In genomic region chr2:173124441-173124840, GRCh38 we compare ENCODE assay signal across 2 cellular contexts.
TF ChIP-seq lines count a peak whose summit lies in the region.

No MANE protein-coding gene starts in this region.

TF ChIP-seq in A549, 52 proteins besides CTCF, POLR2A, EP300 and RAD21:
- TF ChIP-seq E2F6 (IDR thresholded peaks at IDR 0.05; ENCODE audit: borderline replicate concordance, low read depth) (no peak), RFX5 (IDR thresholded peaks at IDR 0.05) (no peak), MAZ (IDR thresholded peaks at IDR 0.05; ENCODE audit: borderline replicate concordance, low read depth, low read length) (no peak), SMC3 (IDR thresholded peaks at IDR 0.05) (no peak), BHLHE40 (IDR thresholded peaks at IDR 0.05; ENCODE audit: low read depth, low read length) (no peak), KDM5A (IDR thresholded peaks at IDR 0.05) (no peak), EHMT2 (IDR thresholded peaks at IDR 0.05; ENCODE audit: low read depth) (no peak), JUN (IDR thresholded peaks at IDR 0.05) (no peak), REST (IDR thresholded peaks at IDR 0.05) (no peak), FOSL2 (IDR thresholded peaks at IDR 0.05) (no peak), FOSL2 (CRISPR knock-in tag; IDR thresholded peaks at IDR 0.05) (no peak)
- TF ChIP-seq, protein P1, sequence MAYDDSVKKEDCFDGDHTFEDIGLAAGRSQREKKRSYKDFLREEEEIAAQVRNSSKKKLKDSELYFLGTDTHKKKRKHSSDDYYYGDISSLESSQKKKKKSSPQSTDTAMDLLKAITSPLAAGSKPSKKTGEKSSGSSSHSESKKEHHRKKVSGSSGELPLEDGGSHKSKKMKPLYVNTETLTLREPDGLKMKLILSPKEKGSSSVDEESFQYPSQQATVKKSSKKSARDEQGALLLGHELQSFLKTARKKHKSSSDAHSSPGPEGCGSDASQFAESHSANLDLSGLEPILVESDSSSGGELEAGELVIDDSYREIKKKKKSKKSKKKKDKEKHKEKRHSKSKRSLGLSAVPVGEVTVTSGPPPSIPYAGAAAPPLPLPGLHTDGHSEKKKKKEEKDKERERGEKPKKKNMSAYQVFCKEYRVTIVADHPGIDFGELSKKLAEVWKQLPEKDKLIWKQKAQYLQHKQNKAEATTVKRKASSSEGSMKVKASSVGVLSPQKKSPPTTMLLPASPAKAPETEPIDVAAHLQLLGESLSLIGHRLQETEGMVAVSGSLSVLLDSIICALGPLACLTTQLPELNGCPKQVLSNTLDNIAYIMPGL (CRISPR knock-in tag; IDR thresholded peaks at IDR 0.05; ENCODE audit: borderline replicate concordance): no peak
- TF ChIP-seq, protein P2, sequence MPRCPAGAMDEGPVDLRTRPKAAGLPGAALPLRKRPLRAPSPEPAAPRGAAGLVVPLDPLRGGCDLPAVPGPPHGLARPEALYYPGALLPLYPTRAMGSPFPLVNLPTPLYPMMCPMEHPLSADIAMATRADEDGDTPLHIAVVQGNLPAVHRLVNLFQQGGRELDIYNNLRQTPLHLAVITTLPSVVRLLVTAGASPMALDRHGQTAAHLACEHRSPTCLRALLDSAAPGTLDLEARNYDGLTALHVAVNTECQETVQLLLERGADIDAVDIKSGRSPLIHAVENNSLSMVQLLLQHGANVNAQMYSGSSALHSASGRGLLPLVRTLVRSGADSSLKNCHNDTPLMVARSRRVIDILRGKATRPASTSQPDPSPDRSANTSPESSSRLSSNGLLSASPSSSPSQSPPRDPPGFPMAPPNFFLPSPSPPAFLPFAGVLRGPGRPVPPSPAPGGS (IDR thresholded peaks at IDR 0.05): no peak

TF ChIP-seq in HepG2, 621 proteins besides CTCF, POLR2A, EP300 and RAD21 (continued from another document):
- TF ChIP-seq FIP1L1 (IDR thresholded peaks at IDR 0.05; ENCODE audit: borderline replicate concordance, insufficient read depth, low read depth, low read length) (no peak), ZNF75D (CRISPR knock-in tag; IDR thresholded peaks at IDR 0.05; ENCODE audit: borderline replicate concordance) (no peak), KAT2B (IDR thresholded peaks at IDR 0.05; ENCODE audit: borderline replicate concordance, low read depth, low read length) (no peak), YEATS4 (CRISPR knock-in tag; IDR thresholded peaks at IDR 0.05; ENCODE audit: borderline replicate concordance) (no peak), AHR (CRISPR knock-in tag; IDR thresholded peaks at IDR 0.05) (no peak), ZNF773 (CRISPR knock-in tag; IDR thresholded peaks at IDR 0.05; ENCODE audit: borderline replicate concordance) (no peak), ZNF136 (CRISPR knock-in tag; IDR thresholded peaks at IDR 0.05; ENCODE audit: low read depth) (no peak), ZNF672 (CRISPR knock-in tag; IDR thresholded peaks at IDR 0.05) (no peak), ZNF232 (CRISPR knock-in tag; IDR thresholded peaks at IDR 0.05; ENCODE audit: borderline replicate concordance) (no peak), ZNF414 (CRISPR knock-in tag; IDR thresholded peaks at IDR 0.05) (no peak), ZNF510 (CRISPR knock-in tag; IDR thresholded peaks at IDR 0.05; ENCODE audit: low read depth) (no peak), PAWR (CRISPR knock-in tag; IDR thresholded peaks at IDR 0.05; ENCODE audit: borderline replicate concordance) (no peak), ZSCAN12 (CRISPR knock-in tag; IDR thresholded peaks at IDR 0.05) (no peak), ATF5 (CRISPR knock-in tag; IDR thresholded peaks at IDR 0.05; ENCODE audit: low read depth) (no peak), ZFY (CRISPR knock-in tag; IDR thresholded peaks at IDR 0.05) (no peak)
- TF ChIP-seq, protein P3, sequence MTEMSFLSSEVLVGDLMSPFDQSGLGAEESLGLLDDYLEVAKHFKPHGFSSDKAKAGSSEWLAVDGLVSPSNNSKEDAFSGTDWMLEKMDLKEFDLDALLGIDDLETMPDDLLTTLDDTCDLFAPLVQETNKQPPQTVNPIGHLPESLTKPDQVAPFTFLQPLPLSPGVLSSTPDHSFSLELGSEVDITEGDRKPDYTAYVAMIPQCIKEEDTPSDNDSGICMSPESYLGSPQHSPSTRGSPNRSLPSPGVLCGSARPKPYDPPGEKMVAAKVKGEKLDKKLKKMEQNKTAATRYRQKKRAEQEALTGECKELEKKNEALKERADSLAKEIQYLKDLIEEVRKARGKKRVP (CRISPR knock-in tag; IDR thresholded peaks at IDR 0.05): no peak
